ENCODE assay signal across 1 cellular context in the genomic region with DNA sequence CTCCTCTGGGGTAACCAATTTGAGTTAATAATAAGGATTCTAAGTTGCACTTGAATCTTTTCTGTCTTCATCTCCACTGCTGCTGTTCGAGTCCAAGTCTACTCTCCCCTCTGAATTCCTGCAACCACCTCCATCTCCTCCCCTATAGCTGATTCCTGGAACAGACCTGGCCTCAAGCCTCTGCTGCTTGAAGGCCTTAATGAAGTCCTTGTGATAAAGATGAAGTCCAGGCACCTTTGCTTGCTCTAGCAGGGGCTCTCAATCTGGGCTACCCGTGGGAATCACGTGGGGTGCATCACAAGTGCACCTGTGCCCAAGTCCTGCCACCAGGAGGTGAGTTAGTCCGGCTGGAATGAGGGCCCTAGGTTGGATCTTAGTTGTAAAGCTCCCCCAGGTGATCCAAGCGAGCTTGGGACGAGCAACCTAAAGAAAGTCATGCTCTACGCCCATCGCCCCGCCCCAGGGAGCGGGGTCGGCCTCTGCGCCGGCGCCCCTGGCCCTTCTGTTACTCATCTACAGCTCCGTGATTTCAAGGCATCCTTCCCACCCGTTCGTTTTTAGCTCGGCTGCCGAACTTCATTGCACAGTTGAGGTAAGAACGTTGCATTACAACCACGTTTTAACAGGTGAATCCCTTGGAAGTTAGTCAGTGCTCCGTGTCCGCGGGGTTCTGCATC.
TF ChIP-seq lines count a peak whose summit lies in the region.

No MANE protein-coding gene starts in this region.

TF ChIP-seq in WTC11, 78 proteins besides CTCF, POLR2A, EP300 and RAD21 (continued from another document):
- TF ChIP-seq, protein P1, sequence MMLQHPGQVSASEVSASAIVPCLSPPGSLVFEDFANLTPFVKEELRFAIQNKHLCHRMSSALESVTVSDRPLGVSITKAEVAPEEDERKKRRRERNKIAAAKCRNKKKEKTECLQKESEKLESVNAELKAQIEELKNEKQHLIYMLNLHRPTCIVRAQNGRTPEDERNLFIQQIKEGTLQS (CRISPR knock-in tag; conservative IDR thresholded peaks at IDR 0.05): no peak
- TF ChIP-seq ESRRA (CRISPR knock-in tag; IDR thresholded peaks at IDR 0.05; ENCODE audit: borderline replicate concordance): no peak
- TF ChIP-seq, protein P2, sequence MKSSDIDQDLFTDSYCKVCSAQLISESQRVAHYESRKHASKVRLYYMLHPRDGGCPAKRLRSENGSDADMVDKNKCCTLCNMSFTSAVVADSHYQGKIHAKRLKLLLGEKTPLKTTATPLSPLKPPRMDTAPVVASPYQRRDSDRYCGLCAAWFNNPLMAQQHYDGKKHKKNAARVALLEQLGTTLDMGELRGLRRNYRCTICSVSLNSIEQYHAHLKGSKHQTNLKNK (CRISPR knock-in tag; IDR thresholded peaks at IDR 0.05): no peak
- TF ChIP-seq JAZF1 (CRISPR knock-in tag; IDR thresholded peaks at IDR 0.05): no peak
- no peak for TF ChIP-seq TEAD1 (CRISPR knock-in tag; IDR thresholded peaks at IDR 0.05)
- TF ChIP-seq, protein P3, sequence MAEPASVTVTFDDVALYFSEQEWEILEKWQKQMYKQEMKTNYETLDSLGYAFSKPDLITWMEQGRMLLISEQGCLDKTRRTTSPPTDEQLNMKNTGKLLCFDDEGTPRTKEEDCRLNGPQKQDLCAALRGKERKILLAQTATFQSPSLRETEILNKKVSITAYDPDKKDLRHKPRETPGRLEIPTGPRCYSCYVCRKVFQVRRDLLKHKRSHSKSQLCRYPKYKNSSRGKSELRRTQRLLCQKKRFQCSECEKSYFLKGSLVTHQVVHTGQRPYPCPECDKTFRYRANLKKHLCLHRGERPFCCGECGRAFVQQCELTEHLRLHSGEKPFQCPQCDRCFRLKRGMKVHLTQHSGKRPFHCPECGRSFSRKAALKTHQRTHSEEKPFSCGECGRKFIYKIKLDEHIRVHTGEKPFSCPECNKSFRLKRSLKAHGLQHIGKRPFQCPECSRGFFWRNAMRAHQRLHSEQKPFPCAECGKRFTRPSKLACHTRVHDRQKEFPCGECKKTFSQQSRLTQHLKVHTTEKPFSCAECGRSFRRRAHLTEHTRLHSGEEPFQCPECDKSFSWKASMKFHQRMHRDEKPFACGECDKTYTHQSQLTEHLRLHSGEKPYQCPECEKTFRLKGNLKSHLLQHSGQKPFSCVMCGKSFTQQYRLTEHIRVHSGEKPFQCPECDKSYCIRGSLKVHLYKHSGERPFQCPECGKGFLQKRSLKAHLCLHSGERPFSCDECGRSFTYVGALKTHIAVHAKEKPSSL (CRISPR knock-in tag; conservative IDR thresholded peaks at IDR 0.05): no peak
- TF ChIP-seq ZNF263 (CRISPR knock-in tag; IDR thresholded peaks at IDR 0.05; ENCODE audit: low read depth): no peak
- no peak for TF ChIP-seq ZBTB21 (CRISPR knock-in tag; IDR thresholded peaks at IDR 0.05; ENCODE audit: borderline replicate concordance)
- TF ChIP-seq SMAD3 (CRISPR knock-in tag; IDR thresholded peaks at IDR 0.05; ENCODE audit: borderline replicate concordance): peak; percentile 80; the same call in 1 of the 2 replicates
- TF ChIP-seq MXD4 (CRISPR knock-in tag; IDR thresholded peaks at IDR 0.05; ENCODE audit: borderline replicate concordance): no peak
- no peak for TF ChIP-seq NFYB (CRISPR knock-in tag; conservative IDR thresholded peaks at IDR 0.05; ENCODE audit: low read depth)
- TF ChIP-seq PRRX2 (CRISPR knock-in tag; IDR thresholded peaks at IDR 0.05): no peak
- TF ChIP-seq SP1 (CRISPR knock-in tag; conservative IDR thresholded peaks at IDR 0.05): no peak
- no peak for TF ChIP-seq FOXJ3 (CRISPR knock-in tag; IDR thresholded peaks at IDR 0.05; ENCODE audit: borderline replicate concordance)
- TF ChIP-seq NFE2L1 (CRISPR knock-in tag; IDR thresholded peaks at IDR 0.05): no peak
- TF ChIP-seq IRF1 (CRISPR knock-in tag; IDR thresholded peaks at IDR 0.05): no peak
- TF ChIP-seq, protein P4, sequence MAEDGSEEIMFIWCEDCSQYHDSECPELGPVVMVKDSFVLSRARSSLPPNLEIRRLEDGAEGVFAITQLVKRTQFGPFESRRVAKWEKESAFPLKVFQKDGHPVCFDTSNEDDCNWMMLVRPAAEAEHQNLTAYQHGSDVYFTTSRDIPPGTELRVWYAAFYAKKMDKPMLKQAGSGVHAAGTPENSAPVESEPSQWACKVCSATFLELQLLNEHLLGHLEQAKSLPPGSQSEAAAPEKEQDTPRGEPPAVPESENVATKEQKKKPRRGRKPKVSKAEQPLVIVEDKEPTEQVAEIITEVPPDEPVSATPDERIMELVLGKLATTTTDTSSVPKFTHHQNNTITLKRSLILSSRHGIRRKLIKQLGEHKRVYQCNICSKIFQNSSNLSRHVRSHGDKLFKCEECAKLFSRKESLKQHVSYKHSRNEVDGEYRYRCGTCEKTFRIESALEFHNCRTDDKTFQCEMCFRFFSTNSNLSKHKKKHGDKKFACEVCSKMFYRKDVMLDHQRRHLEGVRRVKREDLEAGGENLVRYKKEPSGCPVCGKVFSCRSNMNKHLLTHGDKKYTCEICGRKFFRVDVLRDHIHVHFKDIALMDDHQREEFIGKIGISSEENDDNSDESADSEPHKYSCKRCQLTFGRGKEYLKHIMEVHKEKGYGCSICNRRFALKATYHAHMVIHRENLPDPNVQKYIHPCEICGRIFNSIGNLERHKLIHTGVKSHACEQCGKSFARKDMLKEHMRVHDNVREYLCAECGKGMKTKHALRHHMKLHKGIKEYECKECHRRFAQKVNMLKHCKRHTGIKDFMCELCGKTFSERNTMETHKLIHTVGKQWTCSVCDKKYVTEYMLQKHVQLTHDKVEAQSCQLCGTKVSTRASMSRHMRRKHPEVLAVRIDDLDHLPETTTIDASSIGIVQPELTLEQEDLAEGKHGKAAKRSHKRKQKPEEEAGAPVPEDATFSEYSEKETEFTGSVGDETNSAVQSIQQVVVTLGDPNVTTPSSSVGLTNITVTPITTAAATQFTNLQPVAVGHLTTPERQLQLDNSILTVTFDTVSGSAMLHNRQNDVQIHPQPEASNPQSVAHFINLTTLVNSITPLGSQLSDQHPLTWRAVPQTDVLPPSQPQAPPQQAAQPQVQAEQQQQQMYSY (CRISPR knock-in tag; IDR thresholded peaks at IDR 0.05): 0 out of 2 replicates have a peak, but pooled peaks have one; percentile 16
- TF ChIP-seq, protein P5, sequence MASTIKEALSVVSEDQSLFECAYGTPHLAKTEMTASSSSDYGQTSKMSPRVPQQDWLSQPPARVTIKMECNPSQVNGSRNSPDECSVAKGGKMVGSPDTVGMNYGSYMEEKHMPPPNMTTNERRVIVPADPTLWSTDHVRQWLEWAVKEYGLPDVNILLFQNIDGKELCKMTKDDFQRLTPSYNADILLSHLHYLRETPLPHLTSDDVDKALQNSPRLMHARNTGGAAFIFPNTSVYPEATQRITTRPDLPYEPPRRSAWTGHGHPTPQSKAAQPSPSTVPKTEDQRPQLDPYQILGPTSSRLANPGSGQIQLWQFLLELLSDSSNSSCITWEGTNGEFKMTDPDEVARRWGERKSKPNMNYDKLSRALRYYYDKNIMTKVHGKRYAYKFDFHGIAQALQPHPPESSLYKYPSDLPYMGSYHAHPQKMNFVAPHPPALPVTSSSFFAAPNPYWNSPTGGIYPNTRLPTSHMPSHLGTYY (CRISPR knock-in tag; IDR thresholded peaks at IDR 0.05): no peak
- no peak for TF ChIP-seq TEAD4 (CRISPR knock-in tag; IDR thresholded peaks at IDR 0.05)
